22 cellular contexts compared by ENCODE assay signal in genomic region chr9:130147910-130148309, GRCh38.
"Had no signal": no experiment of that assay in that cellular context is flagged by ENCODE, and none has a peak within 500 bp of the region (broad histone marks: within the 10 kb centered on the region; RNA-seq: fewer than 3 reads in every experiment).

No MANE protein-coding gene starts in this region.

- H3K9me3 ChIP-seq: colonic mucosa, esophagus squamous epithelium, gastrocnemius medialis, heart right ventricle, left lung, lower lobe of right lung, mucosa of descending colon had no signal

- H3K27ac Mint-ChIP-seq: dendritic cell treated with granulocyte-macrophage colony-stimulating factor and Interleukin-4, amounts not matched to agents 40 ng/mL and 50 ng/mL, for 4 days; effector memory CD8-positive, alpha-beta T cell; endodermal cell; mesothelial cell of epicardium had no signal

- H3K9me3 Mint-ChIP-seq: dendritic cell treated with granulocyte-macrophage colony-stimulating factor and Interleukin-4, amounts not matched to agents 40 ng/mL and 50 ng/mL, for 4 days; effector memory CD8-positive, alpha-beta T cell; endodermal cell; mesothelial cell of epicardium had no signal

- H3K27ac ChIP-seq: colonic mucosa, epithelial cell of prostate, esophagus squamous epithelium, gastrocnemius medialis, heart right ventricle, left lung, lower lobe of right lung had no signal

- H3K27me3 ChIP-seq: colonic mucosa, gastrocnemius medialis had no signal

- H3K36me3 Mint-ChIP-seq: mesothelial cell of epicardium had no signal

- H3K4me3 Mint-ChIP-seq: dendritic cell treated with granulocyte-macrophage colony-stimulating factor and Interleukin-4, amounts not matched to agents 40 ng/mL and 50 ng/mL, for 4 days; effector memory CD8-positive, alpha-beta T cell; endodermal cell; mesothelial cell of epicardium had no signal

- H3K36me3 ChIP-seq: colonic mucosa, esophagus squamous epithelium, gastrocnemius medialis, heart right ventricle, left lung, lower lobe of right lung had no signal

- H3K4me3 ChIP-seq: colonic mucosa, esophagus squamous epithelium, gastrocnemius medialis, heart right ventricle, left lung, lower lobe of right lung, mucosa of descending colon had no signal

- DNase-seq: colonic mucosa; cortex of kidney; effector CD8-positive, alpha-beta T cell; effector memory CD8-positive, alpha-beta T cell; endodermal cell; erythroblast; esophagus squamous epithelium; foreskin fibroblast; foreskin melanocyte; gastrocnemius medialis; glutamatergic neuron; head of caudate nucleus; heart right ventricle; hippocampal formation; left cardiac atrium; left lung; lower lobe of right lung; mesenchymal stem cell; mucosa of descending colon had no signal
